Comparison of ENCODE assay signal across 8 cellular contexts in the genomic region with DNA sequence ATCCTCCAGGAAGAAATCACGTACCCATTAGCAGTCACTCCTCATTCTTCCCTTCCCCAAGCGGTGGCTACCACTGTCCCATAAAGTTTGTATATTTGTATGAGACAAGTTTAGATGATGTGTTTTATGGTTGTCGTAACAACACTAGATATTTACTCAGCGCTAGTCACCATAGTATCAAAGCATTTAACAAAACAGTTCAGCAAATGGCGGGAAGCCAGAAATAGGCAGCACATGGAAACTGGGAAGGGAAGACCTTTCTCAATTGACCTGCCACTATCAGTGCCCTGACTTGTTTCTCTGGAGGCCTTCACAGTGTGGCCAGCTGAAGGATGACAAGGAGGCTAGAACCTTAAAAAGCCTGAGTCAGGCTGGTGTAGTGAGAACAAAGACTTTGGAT. TPM values are rescaled to one million over a fixed set of nuclear protein-coding genes. Genes with fewer than 3 reads are reported as not detected.
DNase-seq lines count a peak whose midpoint lies in the region; ATAC-seq, FAIRE-seq and TF ChIP-seq lines count a peak whose summit lies in the region.
"Had no signal": no experiment of that assay in that cellular context is flagged by ENCODE, and none has a peak within 500 bp of the region (broad histone marks: within the 10 kb centered on the region; RNA-seq: fewer than 3 reads in every experiment).

No MANE protein-coding gene starts in this region.

- H3K27me3 ChIP-seq in astrocyte (ENCODE audit: insufficient read depth, low read length), result no peaks in the 10 kb centered on the region
- no peaks in the 10 kb centered on the region for H3K27me3 ChIP-seq in left ventricle myocardium inferior (ENCODE audit: low read depth)
- H3K27me3 ChIP-seq in stomach smooth muscle (ENCODE audit: control insufficient read depth in 1 of 2, insufficient read depth in 2 of 2, low read length in 2 of 2), result no peaks in the 10 kb centered on the region

- H3K4me1 ChIP-seq in astrocyte (ENCODE audit: insufficient read depth, low read length), result peaks cover 11% of the 10 kb centered on the region
- H3K4me1 ChIP-seq in left ventricle myocardium inferior, result peaks cover 48% of the 10 kb centered on the region
- H3K4me1 ChIP-seq in stomach smooth muscle (ENCODE audit: control insufficient read depth, insufficient read depth, low read length), result peaks cover 4% of the 10 kb centered on the region

- no peak overlapping the region for H2AFZ ChIP-seq in astrocyte (ENCODE audit: low read depth, low read length)

- no peak overlapping the region for H3K4me2 ChIP-seq in astrocyte (ENCODE audit: low read length)

- in situ Hi-C loops in KBM-7 (cut with MboI; ENCODE audit: low pct_unique_long_range_greater_than_20kb, low sequenced_read_pairs), result no loop called here

- H3K27ac ChIP-seq in astrocyte (ENCODE audit: low read depth, low read length) (no peak overlapping the region), left ventricle myocardium inferior (replicated peaks) (peak overlapping the region; percentile 82), stomach smooth muscle (ENCODE audit: low read length) (peak overlapping the region; percentile 77)

- H3K9ac ChIP-seq in astrocyte (ENCODE audit: low read length) (no peak overlapping the region), stomach smooth muscle (ENCODE audit: low read length in 2 of 2) (peak overlapping the region in 1 of 2 donors; percentile 43)

- H3K36me3 ChIP-seq in astrocyte (ENCODE audit: insufficient read depth, low read length) (no peaks in the 10 kb centered on the region), left ventricle myocardium inferior (peaks cover 9% of the 10 kb centered on the region), stomach smooth muscle (ENCODE audit: control insufficient read depth in 2 of 2, insufficient read depth in 2 of 2, low read length in 2 of 2) (no peaks in the 10 kb centered on the region)

- H3K36me3 Mint-ChIP-seq in astrocyte (ENCODE audit: low read depth, unreplicated experiment), result peaks cover 6% of the 10 kb centered on the region

- H3K9me3 ChIP-seq in astrocyte (ENCODE audit: insufficient read depth, low read depth, low read length), result no peaks in the 10 kb centered on the region
- no peaks in the 10 kb centered on the region for H3K9me3 ChIP-seq in left ventricle myocardium inferior (replicated peaks)
- H3K9me3 ChIP-seq in stomach smooth muscle (ENCODE audit: control insufficient read depth in 2 of 2, low read length in 2 of 2), result no peaks in the 10 kb centered on the region

- DNase-seq in HFF-Myc (ENCODE audit: extremely low read depth, low read depth), result peak; percentile 75
- DNase-seq in astrocyte (ENCODE audit: low read depth), result peak; percentile 58
- peak; percentile 50 for DNase-seq in left ventricle myocardium inferior
- no peak for DNase-seq in NCI-H1417 treated with DMSO at 0.1 percent for 48 hours (lab: John Stamatoyannopoulos, UW)
- DNase-seq in KBM-7, result no peak

- FAIRE-seq in astrocyte (lab: Jason Lieb, UNC), result peak; percentile 52
- FAIRE-seq: GM18507 had no signal

- H3K27ac Mint-ChIP-seq in astrocyte (ENCODE audit: unreplicated experiment), result no peak overlapping the region

- peaks cover 3% of the 10 kb centered on the region for H4K20me1 ChIP-seq in astrocyte (ENCODE audit: insufficient read depth, low read length)

- TF ChIP-seq CTCF in HFF-Myc (IDR thresholded peaks at IDR 0.05; ENCODE audit: low read depth, low read length, missing control alignments), result no peak
- no peak for TF ChIP-seq CTCF in astrocyte (IDR thresholded peaks at IDR 0.05; ENCODE audit: insufficient read depth, low read depth, low read length)
- TF ChIP-seq CTCF in left ventricle myocardium inferior (IDR thresholded peaks at IDR 0.05; ENCODE audit: borderline replicate concordance), result no peak

- H3K4me3 ChIP-seq in HFF-Myc (replicated peaks; ENCODE audit: low read depth, low read length), result no peak overlapping the region
- H3K4me3 ChIP-seq in astrocyte (ENCODE audit: insufficient read depth, low read depth, low read length), result no peak overlapping the region
- no peak overlapping the region for H3K4me3 ChIP-seq in left ventricle myocardium inferior
- H3K4me3 ChIP-seq in stomach smooth muscle (ENCODE audit: low read length in 2 of 2), result peak overlapping the region; percentile 28 to 44

- peaks cover 18% of the 10 kb centered on the region for H3K79me2 ChIP-seq in astrocyte (ENCODE audit: insufficient read depth, low read length)

- no peaks in the 10 kb centered on the region for H3K9me3 Mint-ChIP-seq in astrocyte (ENCODE audit: unreplicated experiment)

- no peaks in the 10 kb centered on the region for H3K27me3 Mint-ChIP-seq in astrocyte (ENCODE audit: low read depth, unreplicated experiment)

- H3K4me3 Mint-ChIP-seq in astrocyte (ENCODE audit: unreplicated experiment), result no peak overlapping the region

- intact Hi-C loops in left ventricle myocardium inferior (cut with micrococcal nuclease), result no loop called here

- ATAC-seq in HG03439 (IDR thresholded peaks at IDR 0.05; ENCODE audit: unreplicated experiment), result no peak

- peaks cover 5% of the 10 kb centered on the region for H3K4me1 Mint-ChIP-seq in astrocyte (ENCODE audit: low read depth, unreplicated experiment)

RNA-seq across cellular contexts. Expression of a gene that starts 31.1 kb away (rescaled TPM):
- total RNA-seq in astrocyte, result 14.2 and 19.8 TPM in 2 replicates
- 18.9 TPM for total RNA-seq in left ventricle myocardium inferior

RNA-seq across cellular contexts. Expression of a gene that starts 31.3 kb away (rescaled TPM):
- total RNA-seq in astrocyte (16.3 and 17.3 TPM in 2 replicates), left ventricle myocardium inferior (18.3 TPM)

Comparison
In these comparisons a context has a peak if more than half of its experiments do, and no peak if none do; other contexts are left out.
1. DNase-seq: peak in HFF-Myc (single experiment), astrocyte (single experiment) and left ventricle myocardium inferior (single experiment); none in NCI-H1417 treated with DMSO at 0.1 percent for 48 hours (single experiment) and KBM-7 (single experiment).
2. H3K4me3 ChIP-seq: peak in stomach smooth muscle (2 of 2); none in HFF-Myc (single experiment), astrocyte (single experiment) and left ventricle myocardium inferior (single experiment).